8 cellular contexts compared by ENCODE assay signal in genomic region chr3:12479919-12480425, GRCh38. TPM values are rescaled to one million over a fixed set of nuclear protein-coding genes. Genes with fewer than 3 reads are reported as not detected.
DNase-seq lines count a peak whose midpoint lies in the region; ATAC-seq, FAIRE-seq and TF ChIP-seq lines count a peak whose summit lies in the region.

No MANE protein-coding gene starts in this region.

- TF ChIP-seq CTCF in A549 (IDR thresholded peaks at IDR 0.05) (peak; percentile 92), GM06990 (IDR thresholded peaks at IDR 0.05; ENCODE audit: insufficient read depth, low read length, poor library complexity, severe bottlenecking) (peak; percentile 58), VCaP (conservative IDR thresholded peaks at IDR 0.05) (peak; percentile 82), esophagus muscularis mucosa (IDR thresholded peaks at IDR 0.05) (peak; percentile 72 to 78 (median 75))

- peak overlapping the region in 1 of 2 donors; percentile 31 for H3K9ac ChIP-seq in mucosa of rectum (ENCODE audit: low read depth in 1 of 2, low read length in 2 of 2)

- no peak for TF ChIP-seq EP300 in A549 (IDR thresholded peaks at IDR 0.05)
- no peak for TF ChIP-seq EP300 in esophagus muscularis mucosa (IDR thresholded peaks at IDR 0.05)

- DNase-seq in A549 (ENCODE audit: low read depth in 1 of 2, low spot score in 1 of 2) (peak; percentile 58 to 82), GM06990 (ENCODE audit: extremely low read depth, insufficient read length) (no peak), MV-4-11 (lab: John Stamatoyannopoulos, UW) (peak; percentile 18), esophagus muscularis mucosa (ENCODE audit: extremely low spot score) (no peak)

- no peak for TF ChIP-seq POLR2A in A549 (IDR thresholded peaks at IDR 0.05; ENCODE audit: low read length)
- no peak for TF ChIP-seq POLR2A in esophagus muscularis mucosa (IDR thresholded peaks at IDR 0.05; ENCODE audit: low read depth)

- H3K4me1 ChIP-seq in A549 (peaks cover 35% of the 10 kb centered on the region), esophagus muscularis mucosa (peaks cover 14 to 23% (median 19%) of the 10 kb centered on the region in 4 donors), mucosa of rectum (ENCODE audit: control insufficient read depth in 2 of 2, insufficient read depth in 2 of 2, low read length in 2 of 2) (peaks cover 24 to 45% of the 10 kb centered on the region in 2 donors)

- POLR2A ChIA-PET in A549 (lab: Yijun Ruan, JAX) = interaction anchor here (0.7 kb wide), 1 partner anchor 345 kb away, joined by 3 read pairs; no protein-coding TSS in a partner anchor

- TF ChIP-seq RAD21 in A549 (conservative IDR thresholded peaks at IDR 0.05 in 1 of 2, IDR thresholded peaks at IDR 0.05 in 1 of 2) = peak; percentile 95 to 96

- H3K4me3 ChIP-seq in A549 (no peak overlapping the region), GM06990 (replicated peaks; ENCODE audit: low read depth, low read length) (no peak overlapping the region), esophagus muscularis mucosa (no peak overlapping the region), mucosa of rectum (ENCODE audit: low read length in 2 of 2) (no peak overlapping the region)

- intact Hi-C loops in esophagus muscularis mucosa (cut with DNase I) = loop anchor here (2.0 to 10.0 kb wide), 4 partner anchors 185 to 345 kb away; partner anchors contain the start of genes PPARG and RAF1

- no peaks in the 10 kb centered on the region for H3K27me3 ChIP-seq in GM06990 (replicated peaks; ENCODE audit: control insufficient read depth, insufficient read depth, low read length)
- no peaks in the 10 kb centered on the region for H3K27me3 ChIP-seq in esophagus muscularis mucosa
- H3K27me3 ChIP-seq in mucosa of rectum (ENCODE audit: control insufficient read depth in 2 of 2, insufficient read depth in 2 of 2, low read length in 2 of 2) = no peaks in the 10 kb centered on the region

- FAIRE-seq in A549 (lab: Jason Lieb, UNC) = no peak

- H3K36me3 ChIP-seq in GM06990 (ENCODE audit: control insufficient read depth, insufficient read depth, low read length) (no peaks in the 10 kb centered on the region), esophagus muscularis mucosa (no peaks in the 10 kb centered on the region), mucosa of rectum (ENCODE audit: control insufficient read depth in 2 of 2, insufficient read depth in 2 of 2, low read length in 2 of 2) (no peaks in the 10 kb centered on the region)

- peak; percentile 51 to 62 for ATAC-seq in A549
- no peak for ATAC-seq in HG03439 (IDR thresholded peaks at IDR 0.05; ENCODE audit: unreplicated experiment)
- no peak for ATAC-seq in HG02678 (IDR thresholded peaks at IDR 0.05; ENCODE audit: unreplicated experiment)

- no peaks in the 10 kb centered on the region for H3K9me3 ChIP-seq in A549
- H3K9me3 ChIP-seq in esophagus muscularis mucosa = no peaks in the 10 kb centered on the region
- no peaks in the 10 kb centered on the region for H3K9me3 ChIP-seq in mucosa of rectum (ENCODE audit: control insufficient read depth in 2 of 2, low read length in 2 of 2)

- 19% methylated on average over 9 of the region's 9 CpGs for WGBS in A549 (ENCODE audit: missing lambda C conversion rate)
- WGBS in esophagus muscularis mucosa = 22% methylated on average over 8 of the region's 9 CpGs

- CTCF ChIA-PET in A549 (lab: Yijun Ruan, JAX) = interaction anchor here (0.5 to 12.5 kb wide), 96 partner anchors 10 to 1486 kb away, joined by 3 to 342 read pairs (median 5); partner anchors contain the start of genes PPARG and TIMP4

- peak overlapping the region; percentile 75 to 82 for H3K27ac ChIP-seq in A549
- peak overlapping the region; percentile 48 for H3K27ac ChIP-seq in VCaP
- H3K27ac ChIP-seq in esophagus muscularis mucosa (replicated peaks in 1 of 4) = no peak overlapping the region
- H3K27ac ChIP-seq in mucosa of rectum (ENCODE audit: low read depth in 2 of 2, low read length in 2 of 2) = peak overlapping the region; percentile 70 to 84

- H3K4me2 ChIP-seq in A549 = peak overlapping the region; percentile 54

TF ChIP-seq in A549, 52 proteins besides CTCF, POLR2A, EP300 and RAD21:
- peak; percentile 95 for TF ChIP-seq SMC3 (IDR thresholded peaks at IDR 0.05)
- TF ChIP-seq ZFP36 (IDR thresholded peaks at IDR 0.05; ENCODE audit: borderline replicate concordance, partially characterized antibody) = peak; percentile 45
- no peak for TF ChIP-seq HOXB5 (CRISPR knock-in tag; IDR thresholded peaks at IDR 0.05)
- no peak for TF ChIP-seq HDAC2 (IDR thresholded peaks at IDR 0.05)
- no peak for TF ChIP-seq SREBF2 (IDR thresholded peaks at IDR 0.05)
- no peak for TF ChIP-seq CEBPB (IDR thresholded peaks at IDR 0.05)
- TF ChIP-seq JUNB (IDR thresholded peaks at IDR 0.05) = no peak
- TF ChIP-seq BCL3 (IDR thresholded peaks at IDR 0.05) = no peak

RNA-seq across cellular contexts. Expression of gene TSEN2, which starts 4.3 kb away (rescaled TPM):
- 29.8 and 33.1 TPM in 2 replicates for polyA plus RNA-seq in A549 (2011; rRNA removed)
- 15.5 and 15.6 TPM in 2 replicates for polyA plus RNA-seq in A549 (2012; cell fraction: cytosol; rRNA removed)
- polyA plus RNA-seq in A549 (2012; cell fraction: nucleus; rRNA removed) = 21.9 and 38.9 TPM in 2 replicates
- 24.2 to 27.1 TPM (median 24.9 TPM) in 3 replicates for polyA plus RNA-seq in A549 (2017; fragmentation: RNase III; extraction: RNeasy Plus Mini Kit Qiagen cat#74134 plus additional on column Dnase treatment)
- 26.6 and 32.2 TPM in 2 replicates for polyA minus RNA-seq in A549 (2011; rRNA and poly(A)+ RNA removed)
- total RNA-seq in esophagus muscularis mucosa = 10 to 100 TPM; 17.6 to 20.4 (median 19.4) TPM

Comparison
In these comparisons a context has a peak if more than half of its experiments do, and no peak if none do; other contexts are left out.
1. ATAC-seq: peak in A549 (2 of 2); none in HG03439 (single experiment) and HG02678 (single experiment).
2. DNase-seq: peak in A549 (2 of 2) and MV-4-11 (single experiment); none in GM06990 (single experiment) and esophagus muscularis mucosa (single experiment).
3. H3K27ac ChIP-seq: peak in A549 (2 of 2), VCaP (single experiment) and mucosa of rectum (2 of 2); none in esophagus muscularis mucosa (0 of 4).
4. Peak in every context shown above with its lines, with median percentiles within 50 percentile points of each other: CTCF ChIP-seq.